8 cellular contexts compared by ENCODE assay signal in the genomic region with DNA sequence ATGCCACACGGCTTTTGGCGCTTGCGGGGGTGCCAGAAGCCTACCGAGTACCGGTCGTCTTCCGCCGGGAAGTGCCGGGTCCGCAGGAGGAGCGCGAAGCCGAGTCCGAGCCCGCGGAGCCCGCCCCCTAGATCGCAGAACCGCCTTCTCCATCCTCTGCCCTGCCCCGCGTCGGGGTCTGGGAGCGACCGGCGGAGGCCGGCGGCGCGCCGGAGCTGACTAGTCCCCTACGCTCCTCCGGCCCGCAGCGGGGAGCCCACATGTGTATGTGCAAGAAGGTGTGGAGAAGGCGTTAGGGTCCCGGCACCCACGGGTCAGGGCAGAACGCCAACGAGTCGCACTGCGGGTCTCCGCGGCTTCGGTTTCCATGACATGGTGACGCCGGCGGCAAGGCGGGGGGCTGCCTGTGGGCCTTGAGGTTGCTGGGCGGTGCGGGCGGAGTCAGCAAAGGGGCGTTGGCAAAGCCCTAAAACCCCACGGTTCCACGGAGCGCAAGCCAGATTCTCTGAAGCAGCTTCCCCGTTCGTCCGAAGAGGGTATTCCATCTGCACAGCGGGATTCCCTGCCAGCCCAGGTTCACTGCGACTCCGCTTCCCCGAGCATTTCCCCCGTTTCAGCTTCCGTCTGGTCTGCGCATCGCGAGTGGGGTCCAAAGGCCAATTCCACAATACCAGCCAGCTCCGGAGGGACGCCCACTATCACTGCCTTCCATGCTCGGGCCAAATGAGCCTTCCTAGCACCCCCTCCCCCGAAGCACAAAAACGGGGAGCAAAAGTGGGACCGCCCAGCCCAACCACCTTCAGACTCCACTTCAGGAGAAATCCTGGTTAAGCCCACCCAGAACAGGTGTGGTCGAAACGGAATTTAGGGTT. TPM values are rescaled to one million over a fixed set of nuclear protein-coding genes. Genes with fewer than 3 reads are reported as not detected.
DNase-seq lines count a peak whose midpoint lies in the region; ATAC-seq and TF ChIP-seq lines count a peak whose summit lies in the region.

No MANE protein-coding gene starts in this region.

- no peaks in the 10 kb centered on the region for H3K9me2 ChIP-seq in neural cell (ENCODE audit: insufficient read depth, low read length)

- no peaks in the 10 kb centered on the region for H3K79me2 ChIP-seq in KMS-11 (ENCODE audit: insufficient read depth, low read depth)
- no peaks in the 10 kb centered on the region for H3K79me2 ChIP-seq in neural cell (replicated peaks; ENCODE audit: insufficient read depth, low read length)

- DNase-seq in DMS 273 (lab: John Stamatoyannopoulos, UW; ENCODE audit: unreplicated experiment) (peak; percentile 72), DMS 273 treated with DMSO at 0.1 percent for 48 hours (lab: John Stamatoyannopoulos, UW) (no peak), coronary artery (ENCODE audit: low spot score) (no peak), NOMO-1 (lab: John Stamatoyannopoulos, UW; ENCODE audit: unreplicated experiment in 2 of 2) (no peak)

- TF ChIP-seq CTCF in KMS-11 (conservative IDR thresholded peaks at IDR 0.05; ENCODE audit: low read depth, low read length) (no peak), coronary artery (IDR thresholded peaks at IDR 0.05) (no peak), neural cell (IDR thresholded peaks at IDR 0.05; ENCODE audit: poor library complexity, severe bottlenecking) (no peak), gastroesophageal sphincter (IDR thresholded peaks at IDR 0.05) (no peak)

- H3F3A ChIP-seq in neural cell (ENCODE audit: insufficient read depth, low read length, poor library complexity, severe bottlenecking): no peaks in the 10 kb centered on the region

- H3K36me3 ChIP-seq in KMS-11 (ENCODE audit: insufficient read depth) (no peaks in the 10 kb centered on the region), neural cell (ENCODE audit: insufficient read depth, low read length) (no peaks in the 10 kb centered on the region), gastroesophageal sphincter (no peaks in the 10 kb centered on the region)

- H3K9ac ChIP-seq in KMS-11 (no peak overlapping the region), neural cell (ENCODE audit: low read length) (no peak overlapping the region)

- TF ChIP-seq EP300 in neural cell (conservative IDR thresholded peaks at IDR 0.05; ENCODE audit: poor library complexity, severe bottlenecking) (no peak), gastroesophageal sphincter (IDR thresholded peaks at IDR 0.05) (no peak)

- no peaks in the 10 kb centered on the region for H4K20me1 ChIP-seq in KMS-11 (ENCODE audit: insufficient read depth)
- no peaks in the 10 kb centered on the region for H4K20me1 ChIP-seq in neural cell (ENCODE audit: insufficient read depth)

- peak overlapping the region; percentile 57 for H3K4me2 ChIP-seq in KMS-11
- H3K4me2 ChIP-seq in neural cell (ENCODE audit: low read length): no peak overlapping the region

- H3K4me1 ChIP-seq in KMS-11 (ENCODE audit: low read depth, poor library complexity, severe bottlenecking): peaks cover 5% of the 10 kb centered on the region
- peaks cover 2 to 89% (median 63%) of the 10 kb centered on the region in 3 donors for H3K4me1 ChIP-seq in gastroesophageal sphincter

- TF ChIP-seq POLR2A in gastroesophageal sphincter (IDR thresholded peaks at IDR 0.05): no peak

- WGBS in gastroesophageal sphincter (ENCODE audit: low coverage in 1 of 2), 2 donors: 0% methylated on average over 1 of the region's 75 CpGs; no CpG with 5 or more reads in 1 of the 2 donors

- H3K27me3 ChIP-seq in KMS-11 (ENCODE audit: insufficient read depth, low read depth): peaks cover 64% of the 10 kb centered on the region
- H3K27me3 ChIP-seq in neural cell (ENCODE audit: insufficient read depth, low read depth, low read length): peaks cover 99% of the 10 kb centered on the region
- peaks cover 100% of the 10 kb centered on the region for H3K27me3 ChIP-seq in gastroesophageal sphincter

- H3K4me3 ChIP-seq in KMS-11 (IDR thresholded peaks at IDR 0.05; ENCODE audit: insufficient read depth, low read depth, low read length) (no peak overlapping the region), coronary artery (peak overlapping the region; percentile 59), neural cell (ENCODE audit: low read length) (peak overlapping the region; percentile 54), gastroesophageal sphincter (peak overlapping the region in 1 of 2 donors; percentile 23)

- no peak for ATAC-seq in gastroesophageal sphincter
- no peak for ATAC-seq in GM18867 (IDR thresholded peaks at IDR 0.05; ENCODE audit: unreplicated experiment)

- H3K9me3 ChIP-seq in neural cell (ENCODE audit: low read length) (no peaks in the 10 kb centered on the region), gastroesophageal sphincter (no peaks in the 10 kb centered on the region)

- no peak for TF ChIP-seq RAD21 in neural cell (conservative IDR thresholded peaks at IDR 0.05)

- H3K27ac ChIP-seq in KMS-11 (no peak overlapping the region), coronary artery (no peak overlapping the region), neural cell (ENCODE audit: low read length) (no peak overlapping the region), gastroesophageal sphincter (no peak overlapping the region)

- H2AFZ ChIP-seq in KMS-11 (ENCODE audit: low read depth): no peak overlapping the region; the same call in 1 of the 2 replicates
- no peak overlapping the region for H2AFZ ChIP-seq in neural cell (ENCODE audit: low read depth, low read length)

TF ChIP-seq in neural cell, 6 proteins besides CTCF, POLR2A, EP300 and RAD21:
- peak; percentile 98 for TF ChIP-seq EZH2 (IDR thresholded peaks at IDR 0.05; ENCODE audit: borderline replicate concordance, insufficient read depth, low read length, poor library complexity, severe bottlenecking)
- no peak for TF ChIP-seq MXI1 (conservative IDR thresholded peaks at IDR 0.05; ENCODE audit: poor library complexity, severe bottlenecking)
TF ChIP-seq in neural cell: peak in this region for 1.

RNA-seq across cellular contexts. Expression of a gene that starts 2.3 kb away (rescaled TPM):
- polyA plus RNA-seq in neural cell: 1.4 and 2.5 TPM in 2 replicates
- polyA minus RNA-seq in neural cell: 0.35 and 0.49 TPM in 2 replicates
- not detected for total RNA-seq in gastroesophageal sphincter

RNA-seq across cellular contexts. Expression of a gene that starts 13.8 kb away (rescaled TPM):
- polyA plus RNA-seq in neural cell: 12.7 and 13.4 TPM in 2 replicates
- 22.9 and 26.0 TPM in 2 replicates for polyA minus RNA-seq in neural cell
- total RNA-seq in gastroesophageal sphincter: 10 to 100 TPM; 36.1 to 45.1 (median 38.5) TPM
